ENCODE assay signal across 19 cellular contexts in genomic region chr12:50003595-50003994, GRCh38. TPM values are rescaled to one million over a fixed set of nuclear protein-coding genes. Genes with fewer than 3 reads are reported as not detected.
"Had no signal": no experiment of that assay in that cellular context is flagged by ENCODE, and none has a peak within 500 bp of the region (broad histone marks: within the 10 kb centered on the region; RNA-seq: fewer than 3 reads in every experiment).

No MANE protein-coding gene starts in this region.

- H3K27ac Mint-ChIP-seq: activated naive CD8-positive, alpha-beta T cell; naive thymus-derived CD8-positive, alpha-beta T cell had no signal

- H3K27me3 Mint-ChIP-seq: activated naive CD8-positive, alpha-beta T cell; naive thymus-derived CD8-positive, alpha-beta T cell had no signal

- H3K36me3 ChIP-seq: colonic mucosa, prostate gland had no signal

- H3K9me3 Mint-ChIP-seq: activated T-cell treated with anti-CD3 and anti-CD28 coated beads, Interleukin-2, amount 50 U/mL, for 4 hours; naive thymus-derived CD8-positive, alpha-beta T cell had no signal

- H3K9me3 ChIP-seq: colonic mucosa, prostate gland had no signal

- DNase-seq: activated CD4-positive, alpha-beta T cell treated with anti-CD3 and anti-CD28 coated beads for 1 hour; activated CD4-positive, alpha-beta T cell treated with anti-CD3 and anti-CD28 coated beads, Interleukin-2, amount 50 U/mL, for 48 hours; activated gamma-delta T cell; activated T-cell treated with anti-CD3 and anti-CD28 coated beads, Interleukin-2, amount 50 U/mL, for 4 hours; anterior cingulate cortex; colonic mucosa; effector CD4-positive, alpha-beta T cell; hippocampal formation; naive thymus-derived CD8-positive, alpha-beta T cell; nucleus accumbens; stimulated activated CD4-positive, alpha-beta T cell treated with anti-CD3 and anti-CD28 coated beads, Interleukin-2, amount 100 ng/mL, for 48 hours; stimulated activated naive CD8-positive, alpha-beta T cell treated with anti-CD3 and anti-CD28 coated beads, Interleukin-15, Interleukin-2, amounts not matched to agents 100 U/mL and 50 U/mL, for 24 hours; T-helper 9 cell had no signal

- H3K4me3 ChIP-seq: colonic mucosa, lung, prostate gland had no signal

- H3K27me3 ChIP-seq: colonic mucosa had no signal

- H3K4me3 Mint-ChIP-seq: activated naive CD8-positive, alpha-beta T cell; activated T-cell treated with anti-CD3 and anti-CD28 coated beads, Interleukin-2, amount 50 U/mL, for 4 hours; naive thymus-derived CD8-positive, alpha-beta T cell had no signal

- ATAC-seq: activated T-cell treated with anti-CD3 and anti-CD28 coated beads, Interleukin-2, amount 50 U/mL, for 4 hours; naive thymus-derived CD8-positive, alpha-beta T cell; stimulated activated naive CD8-positive, alpha-beta T cell treated with anti-CD3 and anti-CD28 coated beads, Interleukin-15, Interleukin-2, amounts not matched to agents 100 U/mL and 50 U/mL, for 24 hours had no signal

- H3K4me1 ChIP-seq: colonic mucosa, prostate gland had no signal

- H3K27ac ChIP-seq: colonic mucosa, prostate gland had no signal

RNA-seq across cellular contexts. Expression of gene AQP6, which starts 30.8 kb away (rescaled TPM):
- total RNA-seq: activated T-cell treated with anti-CD3 and anti-CD28 coated beads, Interleukin-2, amount 50 U/mL, for 4 hours; cardiac septum; colonic mucosa; glomerular endothelial cell; naive thymus-derived CD8-positive, alpha-beta T cell had no signal
- polyA plus RNA-seq: fibroblast of lung; naive thymus-derived CD8-positive, alpha-beta T cell had no signal

RNA-seq across cellular contexts. Expression of gene AQP5, which starts 41.9 kb away (rescaled TPM):
- total RNA-seq: activated T-cell treated with anti-CD3 and anti-CD28 coated beads, Interleukin-2, amount 50 U/mL, for 4 hours; cardiac septum; colonic mucosa; fibroblast of lung; glomerular endothelial cell; naive thymus-derived CD8-positive, alpha-beta T cell had no signal
- polyA plus RNA-seq: fibroblast of lung; naive thymus-derived CD8-positive, alpha-beta T cell had no signal

RNA-seq across cellular contexts. Expression of gene AQP2, which starts 53.1 kb away (rescaled TPM):
- total RNA-seq: activated T-cell treated with anti-CD3 and anti-CD28 coated beads, Interleukin-2, amount 50 U/mL, for 4 hours; cardiac septum; colonic mucosa; fibroblast of lung; glomerular endothelial cell; lung; naive thymus-derived CD8-positive, alpha-beta T cell had no signal
- polyA plus RNA-seq: fibroblast of lung; lung; naive thymus-derived CD8-positive, alpha-beta T cell had no signal
